ENCODE assay signal across 1 cellular context in genomic region chr2:282693-283263, GRCh38.
A peak's percentile ranks its signal among the peaks of the same experiment; 100 is the strongest.
TF ChIP-seq lines count a peak whose summit lies in the region.

No MANE protein-coding gene starts in this region.

TF ChIP-seq in HepG2, 621 proteins besides CTCF, POLR2A, EP300 and RAD21:
- TF ChIP-seq ZNF788 (CRISPR knock-in tag; IDR thresholded peaks at IDR 0.05; ENCODE audit: borderline replicate concordance): no peak
- peak; percentile 59 for TF ChIP-seq RBM22 (optimal IDR thresholded peaks at IDR 0.05; ENCODE audit: low read length)
- peak; percentile 18; the same call in 1 of the 2 replicates for TF ChIP-seq POLR2G (IDR thresholded peaks at IDR 0.05; ENCODE audit: low read depth, low read length)
